Comparison of ENCODE assay signal across 9 cellular contexts in genomic region chr19:8615813-8616596, GRCh38. TPM values are rescaled to one million over a fixed set of nuclear protein-coding genes. Genes with fewer than 3 reads are reported as not detected.
DNase-seq lines count a peak whose midpoint lies in the region; ATAC-seq and TF ChIP-seq lines count a peak whose summit lies in the region.
"Had no signal": no experiment of that assay in that cellular context is flagged by ENCODE, and none has a peak within 500 bp of the region (broad histone marks: within the 10 kb centered on the region; RNA-seq: fewer than 3 reads in every experiment).

No MANE protein-coding gene starts in this region.

- intact Hi-C loops in right lobe of liver (cut with DNase I): no loop called here

- H3K27ac ChIP-seq in WERI-Rb-1: no peak overlapping the region
- H3K27ac ChIP-seq in right lobe of liver: no peak overlapping the region

- H3K9me3 Mint-ChIP-seq in central memory CD8-positive, alpha-beta T cell: no peaks in the 10 kb centered on the region
- no peaks in the 10 kb centered on the region for H3K9me3 Mint-ChIP-seq in stimulated activated naive B cell treated with anti-CD40 and anti-IgM and Interleukin-4, amounts not matched to agents 10 μg/mL and 1 μg/mL and 100 μg/mL, for 72 hours

- no peaks in the 10 kb centered on the region for H3K9me3 ChIP-seq in WERI-Rb-1 (ENCODE audit: severe bottlenecking)
- H3K9me3 ChIP-seq in right lobe of liver: no peaks in the 10 kb centered on the region

- peaks cover 42% of the 10 kb centered on the region for H3K27me3 ChIP-seq in WERI-Rb-1 (ENCODE audit: insufficient read depth, low read depth, severe bottlenecking)
- H3K27me3 ChIP-seq in right lobe of liver: no peaks in the 10 kb centered on the region

- no peaks in the 10 kb centered on the region for H3K36me3 Mint-ChIP-seq in central memory CD8-positive, alpha-beta T cell (ENCODE audit: insufficient read depth)
- H3K36me3 Mint-ChIP-seq in stimulated activated naive B cell treated with anti-CD40 and anti-IgM and Interleukin-4, amounts not matched to agents 10 μg/mL and 1 μg/mL and 100 μg/mL, for 72 hours: no peaks in the 10 kb centered on the region

- DNase-seq in DMS114 treated with DMSO at 0.1 percent for 48 hours (lab: John Stamatoyannopoulos, UW; ENCODE audit: unreplicated experiment) (peak; percentile 22), LHCN-M2 (ENCODE audit: low read depth) (peak; percentile 38), WERI-Rb-1 (peak; percentile 64), right lobe of liver (peak; percentile 69 to 78 (median 69)), cerebellar nuclear complex (lab: John Stamatoyannopoulos, UW) (no peak)
- peak; percentile 37 to 51 for DNase-seq in central memory CD8-positive, alpha-beta T cell (ENCODE audit: low spot score in 2 of 2)
- no peak for DNase-seq in stimulated activated naive B cell treated with anti-CD40 and anti-IgM and Interleukin-4, amounts not matched to agents 10 μg/mL and 1 μg/mL and 100 μg/mL, for 72 hours

- H3K4me3 ChIP-seq in WERI-Rb-1 (ENCODE audit: low read depth, low read length) (no peak overlapping the region), right lobe of liver (peak overlapping the region in 2 of 3 donors; percentile 24 to 28)

- no peak for TF ChIP-seq POLR2A in right lobe of liver (IDR thresholded peaks at IDR 0.05)

- no peak overlapping the region for H3K4me3 Mint-ChIP-seq in central memory CD8-positive, alpha-beta T cell
- H3K4me3 Mint-ChIP-seq in stimulated activated naive B cell treated with anti-CD40 and anti-IgM and Interleukin-4, amounts not matched to agents 10 μg/mL and 1 μg/mL and 100 μg/mL, for 72 hours: no peak overlapping the region

- peaks cover 13% of the 10 kb centered on the region for H3K27me3 Mint-ChIP-seq in central memory CD8-positive, alpha-beta T cell
- peaks cover 18 to 52% of the 10 kb centered on the region in 2 donors for H3K27me3 Mint-ChIP-seq in stimulated activated naive B cell treated with anti-CD40 and anti-IgM and Interleukin-4, amounts not matched to agents 10 μg/mL and 1 μg/mL and 100 μg/mL, for 72 hours

- H3K36me3 ChIP-seq in WERI-Rb-1 (no peaks in the 10 kb centered on the region), right lobe of liver (no peaks in the 10 kb centered on the region)

- peaks cover 23% of the 10 kb centered on the region for H3K4me1 Mint-ChIP-seq in central memory CD8-positive, alpha-beta T cell
- H3K4me1 Mint-ChIP-seq in stimulated activated naive B cell treated with anti-CD40 and anti-IgM and Interleukin-4, amounts not matched to agents 10 μg/mL and 1 μg/mL and 100 μg/mL, for 72 hours: peaks cover 9 to 23% of the 10 kb centered on the region in 2 donors

- peaks cover 0 to 10% (median 0%) of the 10 kb centered on the region in 4 donors for H3K4me1 ChIP-seq in right lobe of liver

- no peak for ATAC-seq in central memory CD8-positive, alpha-beta T cell (replicated peaks; ENCODE audit: extremely low read depth, poor library complexity, severe bottlenecking)
- peak; percentile 85 to 96 (median 89) for ATAC-seq in right lobe of liver
- peak; percentile 20 to 25 for ATAC-seq in stimulated activated naive B cell treated with anti-CD40 and anti-IgM and Interleukin-4, amounts not matched to agents 10 μg/mL and 1 μg/mL and 100 μg/mL, for 72 hours (replicated peaks)
- ATAC-seq in GM19035 (IDR thresholded peaks at IDR 0.05; ENCODE audit: unreplicated experiment): no peak

- WGBS in right lobe of liver (ENCODE audit: insufficient coverage, low coverage, low lambda C conversion rate, missing lambda C conversion rate): 8% methylated on average over 22 of the region's 23 CpGs

- no peak overlapping the region for H3K27ac Mint-ChIP-seq in central memory CD8-positive, alpha-beta T cell (ENCODE audit: low read depth)
- H3K27ac Mint-ChIP-seq in stimulated activated naive B cell treated with anti-CD40 and anti-IgM and Interleukin-4, amounts not matched to agents 10 μg/mL and 1 μg/mL and 100 μg/mL, for 72 hours: no peak overlapping the region

- TF ChIP-seq CTCF in WERI-Rb-1 (IDR thresholded peaks at IDR 0.05; ENCODE audit: low read depth, low read length) (peak; percentile 79), right lobe of liver (IDR thresholded peaks at IDR 0.05) (peak; percentile 90 to 98 (median 97))

RNA-seq across cellular contexts. Expression of gene ADAMTS10, which starts 5.5 kb away (rescaled TPM):
- total RNA-seq in LHCN-M2 (2014; rRNA removed): 0.06 and 0.46 TPM in 2 replicates
- 0.23 TPM for polyA plus RNA-seq in LHCN-M2 (2012)
- total RNA-seq in right lobe of liver: 10 to 100 TPM in 3 of 6 experiments, 1 to 10 TPM in 3; 5.0 to 12.2 (median 9.3) TPM

RNA-seq across cellular contexts. Expression of gene NFILZ, which starts 14.4 kb away (rescaled TPM):
- not detected in 2 replicates for total RNA-seq in LHCN-M2 (2014; rRNA removed)
- not detected for polyA plus RNA-seq in LHCN-M2 (2012)
- total RNA-seq in right lobe of liver: not detected
- total RNA-seq: skeletal muscle tissue had no signal

RNA-seq across cellular contexts. Expression of gene MYO1F, which starts 38.8 kb away (rescaled TPM):
- 0.11 and 0.13 TPM in 2 replicates for total RNA-seq in LHCN-M2 (2014; rRNA removed)
- 0.84 TPM for polyA plus RNA-seq in LHCN-M2 (2012)
- total RNA-seq in right lobe of liver: 10 to 100 TPM in 4 of 6 experiments, 1 to 10 TPM in 2; 7.9 to 21.5 (median 10.2) TPM

Comparison
In these comparisons a context has a peak if more than half of its experiments do, and no peak if none do; other contexts are left out.
1. DNase-seq: peak in DMS114 treated with DMSO at 0.1 percent for 48 hours (single experiment), LHCN-M2 (single experiment), WERI-Rb-1 (single experiment), central memory CD8-positive, alpha-beta T cell (2 of 2) and right lobe of liver (3 of 3); none in stimulated activated naive B cell treated with anti-CD40 and anti-IgM and Interleukin-4, amounts not matched to agents 10 μg/mL and 1 μg/mL and 100 μg/mL, for 72 hours (single experiment) and cerebellar nuclear complex (0 of 2).
2. ATAC-seq: peak in right lobe of liver (4 of 4) and stimulated activated naive B cell treated with anti-CD40 and anti-IgM and Interleukin-4, amounts not matched to agents 10 μg/mL and 1 μg/mL and 100 μg/mL, for 72 hours (2 of 2); none in central memory CD8-positive, alpha-beta T cell (single experiment) and GM19035 (single experiment).